18 cellular contexts compared by ENCODE assay signal in the genomic region with DNA sequence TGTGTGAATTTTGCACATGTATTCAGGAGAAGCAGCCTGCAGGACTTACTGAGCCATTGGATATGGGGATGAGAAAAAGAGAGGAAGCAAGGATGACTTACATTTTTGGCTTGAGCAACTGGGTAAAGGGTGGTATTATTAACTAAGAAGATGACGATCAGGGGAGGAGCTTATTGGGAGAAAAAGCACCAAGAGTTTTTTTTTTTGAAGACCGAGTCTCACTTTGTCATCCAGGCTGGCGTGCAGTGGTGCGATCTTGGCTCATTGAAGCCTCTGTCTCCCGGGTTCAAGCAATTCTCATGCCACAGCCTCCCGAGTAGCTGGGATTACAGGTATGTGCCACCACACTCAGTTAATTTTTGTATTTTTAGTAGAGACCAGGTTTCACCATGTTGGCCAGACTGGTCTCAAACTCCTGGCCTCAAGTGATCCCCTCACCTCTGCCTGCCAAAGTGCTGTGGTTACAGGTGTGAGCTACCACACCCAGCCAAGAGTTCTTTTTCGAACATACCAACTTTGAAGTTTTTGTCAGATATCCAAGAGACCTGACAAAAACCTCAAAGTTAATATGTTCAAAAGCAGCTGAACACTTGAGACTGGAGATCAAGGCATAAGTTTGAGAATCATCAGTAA. TPM values are rescaled to one million over a fixed set of nuclear protein-coding genes. Genes with fewer than 3 reads are reported as not detected.
DNase-seq lines count a peak whose midpoint lies in the region; ATAC-seq and TF ChIP-seq lines count a peak whose summit lies in the region.
"Had no signal": no experiment of that assay in that cellular context is flagged by ENCODE, and none has a peak within 500 bp of the region (broad histone marks: within the 10 kb centered on the region; RNA-seq: fewer than 3 reads in every experiment).

No MANE protein-coding gene starts in this region.

- H3K36me3 ChIP-seq in PC-9 (ENCODE audit: low read depth) (no peaks in the 10 kb centered on the region), upper lobe of left lung (no peaks in the 10 kb centered on the region), gastroesophageal sphincter (no peaks in the 10 kb centered on the region)
- H3K36me3 ChIP-seq: ascending aorta, neutrophil, SJCRH30, transverse colon had no signal

- peaks cover 5% of the 10 kb centered on the region for H3K36me3 Mint-ChIP-seq in activated naive CD4-positive, alpha-beta T cell treated with anti-CD3 and anti-CD28 coated beads, Interleukin-2, amount 50 U/mL, for 24 hours
- H3K36me3 Mint-ChIP-seq in activated naive CD4-positive, alpha-beta T cell treated with anti-CD3 and anti-CD28 coated beads for 36 hours (ENCODE audit: low read depth): peaks cover 4% of the 10 kb centered on the region
- H3K36me3 Mint-ChIP-seq in dendritic cell treated with granulocyte-macrophage colony-stimulating factor and Interleukin-4, amounts not matched to agents 40 ng/mL and 50 ng/mL, for 4 days (ENCODE audit: low read depth): no peaks in the 10 kb centered on the region

- BruUV-seq in PC-9 (replicated peaks; lab: Mats Ljungman, UMichigan): no TSS peak

- H2AFZ ChIP-seq in PC-9: no peak overlapping the region

- H3K9me3 Mint-ChIP-seq in activated naive CD4-positive, alpha-beta T cell treated with anti-CD3 and anti-CD28 coated beads, Interleukin-2, amount 50 U/mL, for 24 hours: no peaks in the 10 kb centered on the region
- peaks cover 17% of the 10 kb centered on the region for H3K9me3 Mint-ChIP-seq in activated naive CD4-positive, alpha-beta T cell treated with anti-CD3 and anti-CD28 coated beads for 36 hours
- no peaks in the 10 kb centered on the region for H3K9me3 Mint-ChIP-seq in dendritic cell treated with granulocyte-macrophage colony-stimulating factor and Interleukin-4, amounts not matched to agents 40 ng/mL and 50 ng/mL, for 4 days

- H3K9me3 ChIP-seq in PC-9 (ENCODE audit: insufficient read depth, low read depth): no peaks in the 10 kb centered on the region
- peaks cover 0 to 15% (median 0%) of the 10 kb centered on the region in 4 donors for H3K9me3 ChIP-seq in upper lobe of left lung
- H3K9me3 ChIP-seq in gastroesophageal sphincter: peaks cover 0 to 25% (median 0%) of the 10 kb centered on the region in 3 donors
- H3K9me3 ChIP-seq: neutrophil, SJCRH30 had no signal

- ATAC-seq in upper lobe of left lung (ENCODE audit: low FRiP score in 2 of 2) (no peak), gastroesophageal sphincter (no peak)

- H3K4me2 ChIP-seq in PC-9: peak overlapping the region; percentile 16; the same call in 1 of the 2 replicates

- no peaks in the 10 kb centered on the region for H3K27me3 Mint-ChIP-seq in activated naive CD4-positive, alpha-beta T cell treated with anti-CD3 and anti-CD28 coated beads, Interleukin-2, amount 50 U/mL, for 24 hours
- no peaks in the 10 kb centered on the region for H3K27me3 Mint-ChIP-seq in activated naive CD4-positive, alpha-beta T cell treated with anti-CD3 and anti-CD28 coated beads for 36 hours (ENCODE audit: low read depth)
- H3K27me3 Mint-ChIP-seq in dendritic cell treated with granulocyte-macrophage colony-stimulating factor and Interleukin-4, amounts not matched to agents 40 ng/mL and 50 ng/mL, for 4 days: peaks cover 12% of the 10 kb centered on the region

- H3K4me1 ChIP-seq in PC-9 (replicated peaks; ENCODE audit: insufficient read depth) (peaks cover 18% of the 10 kb centered on the region), upper lobe of left lung (peaks cover 0 to 11% (median 0%) of the 10 kb centered on the region in 4 donors), gastroesophageal sphincter (no peaks in the 10 kb centered on the region)
- H3K4me1 ChIP-seq: ascending aorta, SJCRH30, transverse colon had no signal

- H3K4me3 ChIP-seq in PC-9 (no peak overlapping the region), upper lobe of left lung (no peak overlapping the region), gastroesophageal sphincter (no peak overlapping the region)
- H3K4me3 ChIP-seq: ascending aorta, SJCRH30, transverse colon had no signal

- TF ChIP-seq POLR2A in upper lobe of left lung (IDR thresholded peaks at IDR 0.05) (peak in 1 of 4 donors; percentile 23), gastroesophageal sphincter (IDR thresholded peaks at IDR 0.05) (no peak)

- no peak for DNase-seq in activated naive CD4-positive, alpha-beta T cell treated with anti-CD3 and anti-CD28 coated beads for 36 hours
- DNase-seq in PC-9 (peak in 1 of 2 experiments; percentile 37), upper lobe of left lung (no peak), AG20443 (ENCODE audit: low spot score) (no peak), NCI-H1105 treated with DMSO at 0.1 percent for 48 hours (lab: John Stamatoyannopoulos, UW) (no peak)
- DNase-seq: activated CD8-positive, alpha-beta memory T cell treated with anti-CD3 and anti-CD28 coated beads, Interleukin-2, amount 50 U/mL, for 48 hours; DMS79 treated with DMSO at 0.1 percent for 48 hours; glutamatergic neuron; IMR-90; NCI-H1105; SJCRH30; stimulated activated CD4-positive, alpha-beta T cell treated with anti-CD3 and anti-CD28 coated beads, Interleukin-4, amount 100 ng/mL, for 1 hour; transverse colon had no signal

- H3K27ac Mint-ChIP-seq in activated naive CD4-positive, alpha-beta T cell treated with anti-CD3 and anti-CD28 coated beads, Interleukin-2, amount 50 U/mL, for 24 hours: peak overlapping the region; percentile 48
- H3K27ac Mint-ChIP-seq in activated naive CD4-positive, alpha-beta T cell treated with anti-CD3 and anti-CD28 coated beads for 36 hours: no peak overlapping the region
- H3K27ac Mint-ChIP-seq in dendritic cell treated with granulocyte-macrophage colony-stimulating factor and Interleukin-4, amounts not matched to agents 40 ng/mL and 50 ng/mL, for 4 days: peak overlapping the region; percentile 15

- H3F3A ChIP-seq in PC-9 (ENCODE audit: insufficient read depth, low read depth): no peaks in the 10 kb centered on the region; the same call in 1 of the 2 replicates

- H4K20me1 ChIP-seq in PC-9 (ENCODE audit: insufficient read depth): no peaks in the 10 kb centered on the region

- intact Hi-C loops in activated naive CD4-positive, alpha-beta T cell treated with anti-CD3 and anti-CD28 coated beads for 36 hours (cut with micrococcal nuclease): no loop called here
- intact Hi-C loops in PC-9 (cut with micrococcal nuclease; ENCODE audit: unreplicated experiment): no loop called here
- intact Hi-C loops in dendritic cell treated with granulocyte-macrophage colony-stimulating factor and Interleukin-4, amounts not matched to agents 40 ng/mL and 50 ng/mL, for 4 days (cut with micrococcal nuclease): no loop called here

- TF ChIP-seq EP300 in upper lobe of left lung (IDR thresholded peaks at IDR 0.05): no peak
- no peak for TF ChIP-seq EP300 in gastroesophageal sphincter (IDR thresholded peaks at IDR 0.05)

- peak overlapping the region; percentile 74 for H3K4me3 Mint-ChIP-seq in activated naive CD4-positive, alpha-beta T cell treated with anti-CD3 and anti-CD28 coated beads, Interleukin-2, amount 50 U/mL, for 24 hours
- H3K4me3 Mint-ChIP-seq in activated naive CD4-positive, alpha-beta T cell treated with anti-CD3 and anti-CD28 coated beads for 36 hours: no peak overlapping the region
- no peak overlapping the region for H3K4me3 Mint-ChIP-seq in dendritic cell treated with granulocyte-macrophage colony-stimulating factor and Interleukin-4, amounts not matched to agents 40 ng/mL and 50 ng/mL, for 4 days

- POLR2A ChIA-PET in PC-9 (lab: Charles Lee; ENCODE audit: unreplicated experiment): no interaction called here

- peaks cover 5% of the 10 kb centered on the region; the same call in 1 of the 2 replicates for H3K9me2 ChIP-seq in PC-9 (ENCODE audit: insufficient read depth)

- H3K4me1 Mint-ChIP-seq in activated naive CD4-positive, alpha-beta T cell treated with anti-CD3 and anti-CD28 coated beads, Interleukin-2, amount 50 U/mL, for 24 hours: peaks cover 51% of the 10 kb centered on the region
- H3K4me1 Mint-ChIP-seq in activated naive CD4-positive, alpha-beta T cell treated with anti-CD3 and anti-CD28 coated beads for 36 hours (ENCODE audit: low read depth): peaks cover 40% of the 10 kb centered on the region
- peaks cover 65% of the 10 kb centered on the region for H3K4me1 Mint-ChIP-seq in dendritic cell treated with granulocyte-macrophage colony-stimulating factor and Interleukin-4, amounts not matched to agents 40 ng/mL and 50 ng/mL, for 4 days (ENCODE audit: low read depth)

- H3K27me3 ChIP-seq in PC-9 (ENCODE audit: insufficient read depth, low read depth): no peaks in the 10 kb centered on the region
- no peaks in the 10 kb centered on the region for H3K27me3 ChIP-seq in upper lobe of left lung
- no peaks in the 10 kb centered on the region for H3K27me3 ChIP-seq in gastroesophageal sphincter
- H3K27me3 ChIP-seq: ascending aorta, neutrophil, transverse colon had no signal

- CTCF ChIA-PET in activated naive CD4-positive, alpha-beta T cell treated with anti-CD3 and anti-CD28 coated beads for 36 hours (lab: Charles Lee): interaction anchor here (0.6 to 1.5 kb wide), 5 partner anchors 15 to 210 kb away, joined by 3 to 10 read pairs (median 3); partner anchors contain the start of gene SH3BP5
- CTCF ChIA-PET in PC-9 (lab: Charles Lee): no interaction called here

- TF ChIP-seq CTCF in PC-9 (conservative IDR thresholded peaks at IDR 0.05) (no peak), upper lobe of left lung (IDR thresholded peaks at IDR 0.05) (no peak), gastroesophageal sphincter (IDR thresholded peaks at IDR 0.05) (no peak)

- no peaks in the 10 kb centered on the region for H3K79me2 ChIP-seq in PC-9 (ENCODE audit: low read depth)

- H3K27ac ChIP-seq in PC-9 (peak overlapping the region; percentile 62), upper lobe of left lung (peak overlapping the region in 3 of 4 donors; percentile 26 to 60 (median 50)), gastroesophageal sphincter (no peak overlapping the region)
- H3K27ac ChIP-seq: ascending aorta, neutrophil, SJCRH30 had no signal

- WGBS in upper lobe of left lung, 2 donors: 80 to 85% methylated on average over 7 of the region's 7 CpGs
- 88 to 97% methylated on average over 6 to 7 of the region's 7 CpGs for WGBS in gastroesophageal sphincter (ENCODE audit: low coverage in 1 of 2), 2 donors

RNA-seq across cellular contexts. Expression of gene SH3BP5, which starts 14.8 kb away (rescaled TPM):
- 1 to 10 TPM; 7.9 to 9.0 TPM for total RNA-seq in activated naive CD4-positive, alpha-beta T cell treated with anti-CD3 and anti-CD28 coated beads for 36 hours
- total RNA-seq in PC-9 (2021) (31.6 and 39.3 TPM in 2 replicates), upper lobe of left lung (100 to 1,000 TPM in 2 of 6 donors, 10 to 100 TPM in 4; 83.8 to 150 (median 94.7) TPM), gastroesophageal sphincter (10 to 100 TPM; 23.5 to 56.4 (median 35.0) TPM)

Comparison
In these comparisons a context has a peak if more than half of its experiments do, and no peak if none do; other contexts are left out.
1. H3K27ac ChIP-seq: peak in PC-9 (single experiment) and upper lobe of left lung (3 of 4); none in gastroesophageal sphincter (0 of 4).